ENCODE assay signal across 14 cellular contexts in genomic region chr7:1520574-1521234, GRCh38. TPM values are rescaled to one million over a fixed set of nuclear protein-coding genes. Genes with fewer than 3 reads are reported as not detected.
DNase-seq lines count a peak whose midpoint lies in the region; ATAC-seq and TF ChIP-seq lines count a peak whose summit lies in the region.
"Had no signal": no experiment of that assay in that cellular context is flagged by ENCODE, and none has a peak within 500 bp of the region (broad histone marks: within the 10 kb centered on the region; RNA-seq: fewer than 3 reads in every experiment).

No MANE protein-coding gene starts in this region.

- H3K9me3 Mint-ChIP-seq in Calu3 (ENCODE audit: low read depth, unreplicated experiment): no peaks in the 10 kb centered on the region
- H3K9me3 Mint-ChIP-seq: natural killer cell had no signal

- no peaks in the 10 kb centered on the region for H3K4me1 ChIP-seq in lower lobe of right lung
- H3K4me1 ChIP-seq: SJCRH30 had no signal

- peak overlapping the region; percentile 54 for H3K4me3 Mint-ChIP-seq in Calu3 (ENCODE audit: low read depth, unreplicated experiment)
- H3K4me3 Mint-ChIP-seq: activated CD4-positive, alpha-beta T cell treated with anti-CD3 and anti-CD28 coated beads, Interleukin-2, amount 10 ng/mL, durations not matched to agents 24 days and 14 days; natural killer cell; stimulated activated memory B cell treated with anti-CD40 and anti-IgM and Interleukin-4, amounts not matched to agents 10 μg/mL and 1 μg/mL and 100 μg/mL, for 72 hours had no signal

- no peak overlapping the region for H3K27ac ChIP-seq in lower lobe of right lung
- H3K27ac ChIP-seq: SJCRH30 had no signal

- ATAC-seq in lower lobe of right lung (peak; percentile 33 to 58), HG03442 (IDR thresholded peaks at IDR 0.05; ENCODE audit: unreplicated experiment) (no peak), HG02642 (IDR thresholded peaks at IDR 0.05; ENCODE audit: poor library complexity, unreplicated experiment) (no peak), HG03520 (IDR thresholded peaks at IDR 0.05; ENCODE audit: unreplicated experiment) (no peak)
- ATAC-seq: stimulated activated memory B cell treated with anti-CD40 and anti-IgM and Interleukin-4, amounts not matched to agents 10 μg/mL and 1 μg/mL and 100 μg/mL, for 72 hours had no signal

- no peak for TF ChIP-seq RAD21 in Ishikawa (IDR thresholded peaks at IDR 0.05; ENCODE audit: low read depth)

- TF ChIP-seq CTCF in Calu3 (IDR thresholded peaks at IDR 0.05; ENCODE audit: unreplicated experiment): no peak
- no peak for TF ChIP-seq CTCF in lower lobe of right lung (IDR thresholded peaks at IDR 0.05)

- peaks cover 36% of the 10 kb centered on the region for H3K4me1 Mint-ChIP-seq in Calu3 (ENCODE audit: low read depth, unreplicated experiment)
- H3K4me1 Mint-ChIP-seq: activated CD4-positive, alpha-beta T cell treated with anti-CD3 and anti-CD28 coated beads, Interleukin-2, amount 10 ng/mL, durations not matched to agents 24 days and 14 days; CD4-positive, CD25-positive, alpha-beta regulatory T cell; natural killer cell had no signal

- no TSS peak for BruUV-seq in Calu3 (replicated peaks; lab: Mats Ljungman, UMichigan)

- intact Hi-C loops in Calu3 (cut with micrococcal nuclease; ENCODE audit: unreplicated experiment): no loop called here
- intact Hi-C loops in lower lobe of right lung (cut with DNase I): no loop called here

- H3K4me3 ChIP-seq in lower lobe of right lung: no peak overlapping the region
- H3K4me3 ChIP-seq: SJCRH30 had no signal

- H3K9me3 ChIP-seq in lower lobe of right lung: peaks cover 3% of the 10 kb centered on the region
- H3K9me3 ChIP-seq: SJCRH30 had no signal

- TF ChIP-seq EP300 in Ishikawa (IDR thresholded peaks at IDR 0.05; ENCODE audit: borderline replicate concordance): peak; percentile 67; the same call in 1 of the 2 replicates

- peak overlapping the region; percentile 100 for H3K27ac Mint-ChIP-seq in Calu3 (ENCODE audit: unreplicated experiment)
- H3K27ac Mint-ChIP-seq: activated CD4-positive, alpha-beta T cell treated with anti-CD3 and anti-CD28 coated beads, Interleukin-2, amount 10 ng/mL, durations not matched to agents 24 days and 14 days; CD4-positive, CD25-positive, alpha-beta regulatory T cell; natural killer cell; stimulated activated memory B cell treated with anti-CD40 and anti-IgM and Interleukin-4, amounts not matched to agents 10 μg/mL and 1 μg/mL and 100 μg/mL, for 72 hours had no signal

- H3K27me3 ChIP-seq in lower lobe of right lung (ENCODE audit: low read depth): no peaks in the 10 kb centered on the region
- H3K27me3 ChIP-seq: SJCRH30 had no signal

- peaks cover 26% of the 10 kb centered on the region for H3K27me3 Mint-ChIP-seq in Calu3 (ENCODE audit: unreplicated experiment)

- peaks cover 29% of the 10 kb centered on the region for H3K36me3 Mint-ChIP-seq in Calu3 (ENCODE audit: insufficient read depth, unreplicated experiment)
- H3K36me3 Mint-ChIP-seq: natural killer cell had no signal

- CTCF ChIA-PET in Calu3 (lab: Charles Lee): interaction anchor here (1.6 kb wide), 1 partner anchor 12 kb away, joined by 5 read pairs; no protein-coding TSS in a partner anchor

- no peaks in the 10 kb centered on the region for H3K36me3 ChIP-seq in lower lobe of right lung
- H3K36me3 ChIP-seq: SJCRH30 had no signal

- DNase-seq in Calu3 (peak; percentile 94), brain pericyte (ENCODE audit: low read depth, low spot score) (peak; percentile 98), lower lobe of right lung (no peak), NCI-H748 treated with DMSO at 0.1 percent for 48 hours (lab: John Stamatoyannopoulos, UW) (no peak)
- DNase-seq: activated CD4-positive, alpha-beta T cell treated with anti-CD3 and anti-CD28 coated beads, Interleukin-2, amount 10 ng/mL, durations not matched to agents 24 days and 14 days; CD4-positive, CD25-positive, alpha-beta regulatory T cell; natural killer cell; NCI-H2171; SJCRH30 had no signal

TF ChIP-seq in Ishikawa, 13 proteins besides CTCF, POLR2A, EP300 and RAD21:
- TF ChIP-seq EGR1 (IDR thresholded peaks at IDR 0.05) (no peak), USF1 (IDR thresholded peaks at IDR 0.05) (0 out of 2 replicates have a peak, but pooled peaks have one; percentile 29), ZBTB7A (IDR thresholded peaks at IDR 0.05; ENCODE audit: low read depth) (no peak), TEAD4 (IDR thresholded peaks at IDR 0.05) (peak; percentile 48; the same call in 1 of the 2 replicates), REST (IDR thresholded peaks at IDR 0.05; ENCODE audit: low read depth) (no peak), YY1 (IDR thresholded peaks at IDR 0.05; ENCODE audit: low read depth) (no peak), CEBPB (IDR thresholded peaks at IDR 0.05) (peak; percentile 49; the same call in 1 of the 2 replicates), CREB1 (IDR thresholded peaks at IDR 0.05; ENCODE audit: low read depth) (peak; percentile 61), TAF1 (IDR thresholded peaks at IDR 0.05; ENCODE audit: low read depth) (no peak), NFIC (IDR thresholded peaks at IDR 0.05) (0 out of 2 replicates have a peak, but pooled peaks have one; percentile 18), FOXM1 (IDR thresholded peaks at IDR 0.05; ENCODE audit: borderline replicate concordance, low read depth) (no peak), TCF12 (IDR thresholded peaks at IDR 0.05; ENCODE audit: low read depth) (peak; percentile 67)
- TF ChIP-seq, protein P1, sequence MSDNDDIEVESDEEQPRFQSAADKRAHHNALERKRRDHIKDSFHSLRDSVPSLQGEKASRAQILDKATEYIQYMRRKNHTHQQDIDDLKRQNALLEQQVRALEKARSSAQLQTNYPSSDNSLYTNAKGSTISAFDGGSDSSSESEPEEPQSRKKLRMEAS (IDR thresholded peaks at IDR 0.05): peak; percentile 33; the same call in 1 of the 2 replicates
TF ChIP-seq in Ishikawa: peak in this region for 7.

RNA-seq across cellular contexts. Expression of gene MAFK, which starts 9.8 kb away (rescaled TPM):
- total RNA-seq in Calu3 (2022) (105 and 113 TPM in 2 replicates), lower lobe of right lung (49.7 TPM)

RNA-seq across cellular contexts. Expression of gene INTS1, which starts 16.5 kb away (rescaled TPM):
- total RNA-seq in Calu3 (2022) (177 and 192 TPM in 2 replicates), lower lobe of right lung (50.8 TPM)

RNA-seq across cellular contexts. Expression of gene TMEM184A, which starts 35.3 kb away (rescaled TPM):
- 61.9 and 75.8 TPM in 2 replicates for total RNA-seq in Calu3 (2022)
- 4.3 TPM for total RNA-seq in lower lobe of right lung
- total RNA-seq: activated CD4-positive, alpha-beta T cell treated with anti-CD3 and anti-CD28 coated beads, Interleukin-2, amount 10 ng/mL, durations not matched to agents 24 days and 14 days; CD4-positive, CD25-positive, alpha-beta regulatory T cell; SJCRH30 had no signal

RNA-seq across cellular contexts. Expression of gene PSMG3, which starts 49.1 kb away (rescaled TPM):
- 64.0 and 67.2 TPM in 2 replicates for total RNA-seq in Calu3 (2022)
- 19.7 TPM for total RNA-seq in lower lobe of right lung

Comparison
In these comparisons a context has a peak if more than half of its experiments do, and no peak if none do; other contexts are left out.
1. DNase-seq: peak in Calu3 (single experiment) and brain pericyte (single experiment); none in lower lobe of right lung (single experiment) and NCI-H748 treated with DMSO at 0.1 percent for 48 hours (single experiment).
2. ATAC-seq: peak in lower lobe of right lung (2 of 2); none in HG03442 (single experiment), HG02642 (single experiment) and HG03520 (single experiment).
3. RNA of gene TMEM184A, which starts 35.3 kb away (total RNA-seq): 61.9 to 75.8 TPM in Calu3; 4.3 TPM in lower lobe of right lung (single experiment); every median in the first group is over 10 times any median in the second.